Comparison of ENCODE assay signal across 8 cellular contexts in the genomic region with DNA sequence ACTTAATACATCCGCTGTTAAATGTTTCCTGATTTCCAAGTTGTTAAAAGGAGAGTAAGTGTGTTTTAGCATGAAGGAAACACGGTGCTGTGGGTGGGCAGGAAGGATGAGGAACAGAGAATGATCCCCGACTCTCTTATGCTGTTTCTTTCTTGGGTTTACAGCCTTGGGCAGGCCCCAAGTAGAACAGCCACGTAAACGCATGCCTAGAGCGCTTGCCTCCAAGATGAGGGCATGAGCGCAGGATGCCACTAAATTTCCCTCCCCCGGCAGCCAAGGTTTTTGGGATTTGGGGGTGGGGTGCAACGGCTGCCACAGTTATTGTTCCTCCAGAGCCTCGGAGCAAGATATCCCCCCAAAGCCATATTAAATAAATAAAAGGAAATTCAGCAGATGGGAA. TPM values are rescaled to one million over a fixed set of nuclear protein-coding genes. Genes with fewer than 3 reads are reported as not detected.
DNase-seq lines count a peak whose midpoint lies in the region; ATAC-seq, FAIRE-seq and TF ChIP-seq lines count a peak whose summit lies in the region.

No MANE protein-coding gene starts in this region.

- no peak for TF ChIP-seq POLR2A in thyroid gland (IDR thresholded peaks at IDR 0.05)

- intact Hi-C loops in Right ventricle myocardium superior (cut with DNase I) (no loop called here), thyroid gland (cut with DNase I) (no loop called here)

- no peaks in the 10 kb centered on the region for H3K79me2 ChIP-seq in astrocyte (ENCODE audit: insufficient read depth, low read length)

- H3K27me3 Mint-ChIP-seq in astrocyte (ENCODE audit: low read depth, unreplicated experiment) = peaks cover 41% of the 10 kb centered on the region

- H3K4me1 Mint-ChIP-seq in astrocyte (ENCODE audit: low read depth, unreplicated experiment) = no peaks in the 10 kb centered on the region

- no peaks in the 10 kb centered on the region for H3K9me3 Mint-ChIP-seq in astrocyte (ENCODE audit: unreplicated experiment)

- H3K4me1 ChIP-seq in cardiac muscle cell (ENCODE audit: low read depth) = no peaks in the 10 kb centered on the region
- peaks cover 4% of the 10 kb centered on the region for H3K4me1 ChIP-seq in astrocyte (ENCODE audit: insufficient read depth, low read length)
- H3K4me1 ChIP-seq in muscle layer of duodenum (ENCODE audit: control insufficient read depth in 1 of 2, insufficient read depth in 2 of 2, low read length in 2 of 2) = peaks cover 0 to 7% of the 10 kb centered on the region in 2 donors
- H3K4me1 ChIP-seq in thoracic aorta (ENCODE audit: control insufficient read depth in 1 of 2, low read depth in 2 of 2) = peaks cover 4 to 13% of the 10 kb centered on the region in 2 donors
- peaks cover 4 to 7% of the 10 kb centered on the region in 2 donors for H3K4me1 ChIP-seq in thyroid gland

- H3K36me3 ChIP-seq in cardiac muscle cell = no peaks in the 10 kb centered on the region
- no peaks in the 10 kb centered on the region for H3K36me3 ChIP-seq in astrocyte (ENCODE audit: insufficient read depth, low read length)
- H3K36me3 ChIP-seq in muscle layer of duodenum (ENCODE audit: control insufficient read depth in 1 of 2, insufficient read depth in 2 of 2, low read length in 2 of 2) = no peaks in the 10 kb centered on the region
- H3K36me3 ChIP-seq in thoracic aorta = no peaks in the 10 kb centered on the region
- no peaks in the 10 kb centered on the region for H3K36me3 ChIP-seq in thyroid gland

- H3K27ac ChIP-seq in cardiac muscle cell (no peak overlapping the region), astrocyte (ENCODE audit: low read depth, low read length) (no peak overlapping the region), muscle layer of duodenum (ENCODE audit: low read length) (no peak overlapping the region), thoracic aorta (no peak overlapping the region), thyroid gland (no peak overlapping the region)

- H3K27me3 ChIP-seq in cardiac muscle cell = peaks cover 7% of the 10 kb centered on the region
- peaks cover 22% of the 10 kb centered on the region for H3K27me3 ChIP-seq in astrocyte (ENCODE audit: insufficient read depth, low read length)
- no peaks in the 10 kb centered on the region for H3K27me3 ChIP-seq in muscle layer of duodenum (ENCODE audit: low read depth, low read length)
- H3K27me3 ChIP-seq in thoracic aorta (replicated peaks; ENCODE audit: insufficient read depth) = no peaks in the 10 kb centered on the region
- no peaks in the 10 kb centered on the region for H3K27me3 ChIP-seq in thyroid gland

- no peak overlapping the region for H3K27ac Mint-ChIP-seq in astrocyte (ENCODE audit: unreplicated experiment)

- DNase-seq in cardiac muscle cell (ENCODE audit: low read depth in 1 of 2, low spot score in 1 of 2) (no peak), Right ventricle myocardium superior (no peak), astrocyte (ENCODE audit: low read depth) (no peak), thoracic aorta (ENCODE audit: low spot score) (no peak), thyroid gland (no peak), activated gamma-delta T cell (lab: John Stamatoyannopoulos, UW) (no peak), HTR-8/SVneo (ENCODE audit: insufficient read length, low spot score) (no peak)

- H3K9me3 ChIP-seq in cardiac muscle cell (ENCODE audit: low read depth) (no peaks in the 10 kb centered on the region), astrocyte (ENCODE audit: insufficient read depth, low read depth, low read length) (no peaks in the 10 kb centered on the region), muscle layer of duodenum (ENCODE audit: control insufficient read depth in 1 of 2, low read length in 2 of 2) (no peaks in the 10 kb centered on the region), thoracic aorta (no peaks in the 10 kb centered on the region), thyroid gland (no peaks in the 10 kb centered on the region)

- no peak overlapping the region for H3K9ac ChIP-seq in astrocyte (ENCODE audit: low read length)

- peak overlapping the region; percentile 83 for H3K4me2 ChIP-seq in astrocyte (ENCODE audit: low read length)

- no peak for ATAC-seq in Right ventricle myocardium superior (ENCODE audit: poor library complexity)
- no peak for ATAC-seq in thoracic aorta (ENCODE audit: insufficient number of reproducible peaks, low FRiP score, low read depth)

- H3K4me3 ChIP-seq in cardiac muscle cell = peak overlapping the region; percentile 12
- peak overlapping the region; percentile 38 for H3K4me3 ChIP-seq in astrocyte (ENCODE audit: insufficient read depth, low read depth, low read length)
- H3K4me3 ChIP-seq in muscle layer of duodenum (ENCODE audit: low read depth in 1 of 2, low read length in 2 of 2) = peak overlapping the region; percentile 42 to 64
- peak overlapping the region; percentile 71 for H3K4me3 ChIP-seq in thoracic aorta
- no peak overlapping the region for H3K4me3 ChIP-seq in thyroid gland (replicated peaks in 1 of 3)

- 40 to 42% methylated on average over 10 of the region's 10 CpGs for WGBS in thyroid gland, 2 donors

- H3K4me3 Mint-ChIP-seq in astrocyte (ENCODE audit: unreplicated experiment) = peak overlapping the region; percentile 18

- peak overlapping the region; percentile 68 for H2AFZ ChIP-seq in astrocyte (ENCODE audit: low read depth, low read length)

- H4K20me1 ChIP-seq in astrocyte (ENCODE audit: insufficient read depth, low read length) = no peaks in the 10 kb centered on the region

- no peaks in the 10 kb centered on the region for H3K36me3 Mint-ChIP-seq in astrocyte (ENCODE audit: low read depth, unreplicated experiment)

- TF ChIP-seq CTCF in cardiac muscle cell (IDR thresholded peaks at IDR 0.05; ENCODE audit: low read depth, low read length) (no peak), astrocyte (IDR thresholded peaks at IDR 0.05; ENCODE audit: insufficient read depth, low read depth, low read length) (no peak), thoracic aorta (IDR thresholded peaks at IDR 0.05) (no peak), thyroid gland (IDR thresholded peaks at IDR 0.05) (no peak)

- FAIRE-seq in astrocyte (lab: Jason Lieb, UNC) (no peak), HTR-8/SVneo (lab: Jason Lieb, UNC) (no peak)

RNA-seq across cellular contexts. Expression of a gene that starts 10.1 kb away (rescaled TPM):
- 101 and 108 TPM in 2 replicates for total RNA-seq in cardiac muscle cell
- polyA plus RNA-seq in cardiac muscle cell = 41.7 and 58.1 TPM in 2 replicates
- total RNA-seq in Right ventricle myocardium superior = 99.4 TPM
- 37.6 and 38.2 TPM in 2 replicates for total RNA-seq in astrocyte
- 100 to 1,000 TPM in 1 of 2 donors, 10 to 100 TPM in 1; 82.5 to 108 TPM for total RNA-seq in thoracic aorta
- 100 to 1,000 TPM in 1 of 4 donors, 10 to 100 TPM in 3; 68.5 to 130 (median 85.1) TPM for total RNA-seq in thyroid gland

RNA-seq across cellular contexts. Expression of a gene that starts 35.4 kb away (rescaled TPM):
- total RNA-seq in cardiac muscle cell (0.46 and 0.63 TPM in 2 replicates), Right ventricle myocardium superior (15.8 TPM), astrocyte (9.1 and 11.5 TPM in 2 replicates), thoracic aorta (10 to 100 TPM; 24.6 to 43.4 TPM), thyroid gland (10 to 100 TPM; 23.4 to 76.2 (median 37.5) TPM)
- polyA plus RNA-seq in cardiac muscle cell = 0.77 and 1.2 TPM in 2 replicates

RNA-seq across cellular contexts. Expression of a gene that starts 44.4 kb away (rescaled TPM):
- total RNA-seq in cardiac muscle cell = 0.28 and 0.57 TPM in 2 replicates
- 0.44 and 0.87 TPM in 2 replicates for polyA plus RNA-seq in cardiac muscle cell
- 9.2 TPM for total RNA-seq in Right ventricle myocardium superior
- total RNA-seq in astrocyte = 0.02 TPM in 1 of 2 replicates, not detected in the other
- total RNA-seq in thoracic aorta = 1 to 10 TPM; 5.1 to 5.2 TPM
- 10 to 100 TPM in 1 of 4 donors, 1 to 10 TPM in 3; 7.7 to 23.2 (median 8.0) TPM for total RNA-seq in thyroid gland

RNA-seq across cellular contexts. Expression of a gene that starts 55.3 kb away (rescaled TPM):
- 35.4 and 57.2 TPM in 2 replicates for total RNA-seq in cardiac muscle cell
- polyA plus RNA-seq in cardiac muscle cell = 60.3 and 69.2 TPM in 2 replicates
- total RNA-seq in Right ventricle myocardium superior = 104 TPM
- total RNA-seq in astrocyte = 96.5 and 105 TPM in 2 replicates
- 10 to 100 TPM; 63.4 to 93.3 TPM for total RNA-seq in thoracic aorta
- total RNA-seq in thyroid gland = 10 to 100 TPM; 52.5 to 69.7 (median 61.7) TPM

Comparison
In these comparisons a context has a peak if more than half of its experiments do, and no peak if none do; other contexts are left out.
1. H3K4me3 ChIP-seq: peak in cardiac muscle cell (single experiment), astrocyte (single experiment), muscle layer of duodenum (2 of 2) and thoracic aorta (single experiment); none in thyroid gland (0 of 3).